ENCODE assay signal across 18 cellular contexts in genomic region chr9:137642118-137642601, GRCh38.
"Had no signal": no experiment of that assay in that cellular context is flagged by ENCODE, and none has a peak within 500 bp of the region (broad histone marks: within the 10 kb centered on the region; RNA-seq: fewer than 3 reads in every experiment).

No MANE protein-coding gene starts in this region.

- ATAC-seq: activated T-cell treated with anti-CD3 and anti-CD28 coated beads, Interleukin-2, amount 50 U/mL, for 72 hours; foreskin keratinocyte; left lung; stimulated activated naive CD8-positive, alpha-beta T cell treated with anti-CD3 and anti-CD28 coated beads, Interleukin-15, amount 100 ng/mL, for 72 hours had no signal

- H3K9me3 ChIP-seq: left lung, prostate gland, right atrium auricular region, suprapubic skin had no signal

- H3K36me3 ChIP-seq: prostate gland had no signal

- H3K27ac ChIP-seq: coronary artery, foreskin keratinocyte, left lung, prostate gland, right atrium auricular region, skin epidermis, suprapubic skin had no signal

- H3K4me1 ChIP-seq: prostate gland had no signal

- DNase-seq: activated gamma-delta T cell; activated naive CD8-positive, alpha-beta T cell treated with anti-CD3 and anti-CD28 coated beads for 36 hours; activated T-cell treated with anti-CD3 and anti-CD28 coated beads, Interleukin-2, amount 50 U/mL, for 72 hours; central memory CD4-positive, alpha-beta T cell; foreskin keratinocyte; hypothalamus; left lung; midbrain; stimulated activated CD4-positive, alpha-beta T cell treated with anti-CD3 and anti-CD28 coated beads, Interleukin-15, amount 100 ng/mL, for 24 hours; stimulated activated CD4-positive, alpha-beta T cell treated with anti-CD3 and anti-CD28 coated beads, Interleukin-2, amount 100 ng/mL, for 48 hours; stimulated activated naive CD8-positive, alpha-beta T cell treated with anti-CD3 and anti-CD28 coated beads, Interleukin-15, amount 100 ng/mL, for 72 hours; T-helper 1 cell; T1000 had no signal

- H3K27me3 ChIP-seq: foreskin keratinocyte, left lung, right atrium auricular region, suprapubic skin had no signal

- H3K4me3 ChIP-seq: coronary artery, left lung, prostate gland, right atrium auricular region, skin epidermis, suprapubic skin had no signal
